Comparison of ENCODE assay signal across 23 cellular contexts in genomic region chr2:120850551-120850950, GRCh38.
"Had no signal": no experiment of that assay in that cellular context is flagged by ENCODE, and none has a peak within 500 bp of the region (broad histone marks: within the 10 kb centered on the region; RNA-seq: fewer than 3 reads in every experiment).

No MANE protein-coding gene starts in this region.

- H3K27me3 ChIP-seq: brain microvascular endothelial cell, cardiac muscle cell had no signal

- ATAC-seq: activated CD8-positive, alpha-beta T cell treated with anti-CD3 and anti-CD28 coated beads, Interleukin-2, amount 10 ng/mL, durations not matched to agents 7 days and 5 days; WTC11 had no signal

- H3K4me3 Mint-ChIP-seq: activated CD8-positive, alpha-beta T cell treated with anti-CD3 and anti-CD28 coated beads, Interleukin-2, amount 10 ng/mL, durations not matched to agents 7 days and 5 days; activated naive CD4-positive, alpha-beta T cell treated with anti-CD3 and anti-CD28 coated beads for 36 hours; activated naive CD8-positive, alpha-beta T cell; activated T-cell treated with anti-CD3 and anti-CD28 coated beads, Interleukin-2, amount 50 U/mL, for 24 hours; activated T-helper 1 cell treated with anti-CD3 and anti-CD28 coated beads, Interleukin-12 subunit alpha, Interleukin-12 subunit beta, Interleukin-2, Interleukin-4 antibody, amounts not matched to agents 30 ng/mL and 10 ng/mL and 1 ng/mL, durations not matched to agents 14 hours and 24 hours and 36 hours; T-helper 1 cell treated with Interleukin-12 subunit alpha and Interleukin-12 subunit beta and Interleukin-4 antibody, amounts not matched to agents 30 μg/mL and 1 μg/mL, for 36 hours; WTC11 had no signal

- H3K27me3 Mint-ChIP-seq: activated naive CD8-positive, alpha-beta T cell; activated T-cell treated with anti-CD3 and anti-CD28 coated beads, Interleukin-2, amount 50 U/mL, for 24 hours had no signal

- DNase-seq: activated CD4-positive, alpha-beta T cell treated with anti-CD3 and anti-CD28 coated beads for 48 hours; activated CD4-positive, alpha-beta T cell treated with anti-CD3 and anti-CD28 coated beads, Interleukin-2, amount 50 U/mL, for 4 hours; activated CD4-positive, CD25-positive, alpha-beta regulatory T cell treated with anti-CD3 and anti-CD28 coated beads, Interleukin-2, amount 50 U/mL, for 72 hours; activated CD8-positive, alpha-beta T cell treated with anti-CD3 and anti-CD28 coated beads, Interleukin-2, amount 10 ng/mL, durations not matched to agents 7 days and 5 days; activated gamma-delta T cell; activated naive CD4-positive, alpha-beta T cell treated with anti-CD3 and anti-CD28 coated beads for 36 hours; activated T-cell treated with anti-CD3 and anti-CD28 coated beads, Interleukin-2, amount 50 U/mL, for 24 hours; amygdala; brain microvascular endothelial cell; MM.1S; NCI-H1105; NCI-H1436; NCI-H1694 treated with DMSO at 0.1 percent for 48 hours; NCI-H2029 treated with DMSO at 0.1 percent for 48 hours; NCI-H345; NCI-H510A; NCI-H526 treated with DMSO at 0.1 percent for 48 hours; SHP77 treated with DMSO at 0.1 percent for 48 hours had no signal

- H3K9me3 Mint-ChIP-seq: activated T-helper 1 cell treated with anti-CD3 and anti-CD28 coated beads, Interleukin-12 subunit alpha, Interleukin-12 subunit beta, Interleukin-2, Interleukin-4 antibody, amounts not matched to agents 30 ng/mL and 10 ng/mL and 1 ng/mL, durations not matched to agents 14 hours and 24 hours and 36 hours had no signal

- H3K27ac Mint-ChIP-seq: activated CD8-positive, alpha-beta T cell treated with anti-CD3 and anti-CD28 coated beads, Interleukin-2, amount 10 ng/mL, durations not matched to agents 7 days and 5 days; activated naive CD4-positive, alpha-beta T cell treated with anti-CD3 and anti-CD28 coated beads for 36 hours; activated naive CD8-positive, alpha-beta T cell; activated T-cell treated with anti-CD3 and anti-CD28 coated beads, Interleukin-2, amount 50 U/mL, for 24 hours; activated T-helper 1 cell treated with anti-CD3 and anti-CD28 coated beads, Interleukin-12 subunit alpha, Interleukin-12 subunit beta, Interleukin-2, Interleukin-4 antibody, amounts not matched to agents 30 ng/mL and 10 ng/mL and 1 ng/mL, durations not matched to agents 14 hours and 24 hours and 36 hours; T-helper 1 cell treated with Interleukin-12 subunit alpha and Interleukin-12 subunit beta and Interleukin-4 antibody, amounts not matched to agents 30 μg/mL and 1 μg/mL, for 36 hours; WTC11 had no signal

- H3K36me3 ChIP-seq: cardiac muscle cell had no signal

- H3K27ac ChIP-seq: brain microvascular endothelial cell, cardiac muscle cell had no signal

- H3K4me3 ChIP-seq: cardiac muscle cell had no signal

- H3K36me3 Mint-ChIP-seq: activated naive CD8-positive, alpha-beta T cell had no signal
